8 cellular contexts compared by ENCODE assay signal in genomic region chr11:13963169-13963948, GRCh38. TPM values are rescaled to one million over a fixed set of nuclear protein-coding genes. Genes with fewer than 3 reads are reported as not detected.
DNase-seq lines count a peak whose midpoint lies in the region; ATAC-seq and TF ChIP-seq lines count a peak whose summit lies in the region.

No MANE protein-coding gene starts in this region.

- H3K4me1 Mint-ChIP-seq in type B pancreatic cell (ENCODE audit: unreplicated experiment): peaks cover 14% of the 10 kb centered on the region

- H3K4me3 Mint-ChIP-seq in type B pancreatic cell: peak overlapping the region; percentile 85

- H3K36me3 ChIP-seq in NT2/D1 (ENCODE audit: insufficient read depth, insufficient read length, low read length): no peaks in the 10 kb centered on the region
- no peaks in the 10 kb centered on the region for H3K36me3 ChIP-seq in duodenal mucosa (ENCODE audit: control insufficient read depth in 1 of 2, insufficient read depth in 2 of 2, low read length in 2 of 2)
- no peaks in the 10 kb centered on the region for H3K36me3 ChIP-seq in mucosa of descending colon (ENCODE audit: low read depth)

- no peaks in the 10 kb centered on the region for H3K36me3 Mint-ChIP-seq in type B pancreatic cell

- H3K27ac Mint-ChIP-seq in type B pancreatic cell: no peak overlapping the region

- no peak overlapping the region for H3K27ac ChIP-seq in duodenal mucosa (ENCODE audit: low read depth, low read length)

- H3K4me3 ChIP-seq in NT2/D1 (ENCODE audit: insufficient read length, low read depth) (peak overlapping the region; percentile 62), duodenal mucosa (ENCODE audit: low read depth in 1 of 2, low read length in 2 of 2) (peak overlapping the region; percentile 74 to 80), mucosa of descending colon (peak overlapping the region; percentile 57)

- H3K4me1 ChIP-seq in NT2/D1 (ENCODE audit: insufficient read depth, insufficient read length): peaks cover 4% of the 10 kb centered on the region
- H3K4me1 ChIP-seq in duodenal mucosa (ENCODE audit: control insufficient read depth in 1 of 2, insufficient read depth in 2 of 2, low read length in 2 of 2): peaks cover 24 to 27% of the 10 kb centered on the region in 2 donors
- H3K4me1 ChIP-seq in mucosa of descending colon (ENCODE audit: low read depth): peaks cover 24% of the 10 kb centered on the region

- peaks cover 91% of the 10 kb centered on the region for H3K27me3 Mint-ChIP-seq in type B pancreatic cell

- ATAC-seq in mucosa of descending colon (peak; percentile 42), GM21526 (IDR thresholded peaks at IDR 0.05; ENCODE audit: low FRiP score, unreplicated experiment) (no peak), HG03159 (IDR thresholded peaks at IDR 0.05; ENCODE audit: unreplicated experiment) (no peak)

- no peaks in the 10 kb centered on the region for H3K9me3 ChIP-seq in NT2/D1 (ENCODE audit: insufficient read depth, low read length)
- H3K9me3 ChIP-seq in duodenal mucosa (ENCODE audit: control insufficient read depth in 1 of 2, low read length in 2 of 2): no peaks in the 10 kb centered on the region
- no peaks in the 10 kb centered on the region for H3K9me3 ChIP-seq in mucosa of descending colon

- peak overlapping the region; percentile 83 for H3K9ac ChIP-seq in NT2/D1 (ENCODE audit: insufficient read length, low read depth)
- peak overlapping the region; percentile 76 to 80 for H3K9ac ChIP-seq in duodenal mucosa (ENCODE audit: low read depth in 1 of 2, low read length in 2 of 2)

- H3K9me3 Mint-ChIP-seq in type B pancreatic cell: no peaks in the 10 kb centered on the region

- DNase-seq in AG08395 (ENCODE audit: low spot score) (peak; percentile 31), NT2/D1 (ENCODE audit: low read depth, low spot score) (no peak), mucosa of descending colon (peak; percentile 55 to 73 (median 59)), type B pancreatic cell (ENCODE audit: extremely low spot score, unreplicated experiment) (peak; percentile 69), NCI-H1694 (lab: John Stamatoyannopoulos, UW) (no peak)

- H3K27me3 ChIP-seq in NT2/D1 (ENCODE audit: insufficient read depth, insufficient read length): peaks cover 67% of the 10 kb centered on the region
- peaks cover 12% of the 10 kb centered on the region in 2 donors for H3K27me3 ChIP-seq in duodenal mucosa (ENCODE audit: control insufficient read depth in 1 of 2, insufficient read depth in 2 of 2, low read length in 2 of 2)

- TF ChIP-seq CTCF in mucosa of descending colon (IDR thresholded peaks at IDR 0.05): no peak
- TF ChIP-seq CTCF in type B pancreatic cell (conservative IDR thresholded peaks at IDR 0.05): no peak

- intact Hi-C loops in mucosa of descending colon (cut with DNase I, micrococcal nuclease): no loop called here

RNA-seq across cellular contexts. Expression of gene SPON1, which starts 0.8 kb away (rescaled TPM):
- total RNA-seq in mucosa of descending colon (10 to 100 TPM; 43.6 to 85.5 (median 64.2) TPM), type B pancreatic cell (ENCODE audit: low replicate concordance) (14.8 and 31.7 TPM in 2 replicates)

Comparison
In these comparisons a context has a peak if more than half of its experiments do, and no peak if none do; other contexts are left out.
1. DNase-seq: peak in AG08395 (single experiment), mucosa of descending colon (3 of 3) and type B pancreatic cell (single experiment); none in NT2/D1 (single experiment) and NCI-H1694 (single experiment).
2. Peak in every context shown above with its lines, with median percentiles within 50 percentile points of each other: H3K4me3 ChIP-seq.